8 cellular contexts compared by ENCODE assay signal in genomic region chr19:43463381-43464088, GRCh38. TPM values are rescaled to one million over a fixed set of nuclear protein-coding genes. Genes with fewer than 3 reads are reported as not detected.
DNase-seq lines count a peak whose midpoint lies in the region; ATAC-seq and TF ChIP-seq lines count a peak whose summit lies in the region.

No MANE protein-coding gene starts in this region.

- intact Hi-C loops in heart left ventricle (cut with DNase I) = loop anchor here in 8 of 10 donors (1.0 to 5.0 kb wide), 4 partner anchors 12 to 59 kb away; partner anchors contain the start of gene PHLDB3 (in 8 of the 8)

- no peaks in the 10 kb centered on the region for H3K36me3 ChIP-seq in adipocyte (ENCODE audit: control insufficient read depth, insufficient read depth, low read length, severe bottlenecking)
- H3K36me3 ChIP-seq in heart left ventricle = no peaks in the 10 kb centered on the region
- H3K36me3 ChIP-seq in tibial nerve = peaks cover 0 to 8% (median 0%) of the 10 kb centered on the region in 3 donors

- TF ChIP-seq POLR2A in heart left ventricle (IDR thresholded peaks at IDR 0.05) (no peak), tibial nerve (IDR thresholded peaks at IDR 0.05) (peak; percentile 9 to 70)

- peaks cover 24% of the 10 kb centered on the region for H3K27me3 Mint-ChIP-seq in HFFc6 (ENCODE audit: insufficient read depth)

- no peaks in the 10 kb centered on the region for H3K36me3 Mint-ChIP-seq in HFFc6 (ENCODE audit: low read depth)

- H3K4me1 Mint-ChIP-seq in HFFc6 (ENCODE audit: low read depth) = peaks cover 38% of the 10 kb centered on the region

- no peaks in the 10 kb centered on the region for H3K9me3 Mint-ChIP-seq in HFFc6

- H3K4me3 Mint-ChIP-seq in HFFc6 = peak overlapping the region; percentile 91

- DNase-seq in GM04504 (ENCODE audit: low read depth) = peak; percentile 67
- DNase-seq in HFFc6 = peak; percentile 61
- peak; percentile 96 for DNase-seq in NAMALWA (ENCODE audit: low spot score)
- DNase-seq in SW480 (ENCODE audit: low spot score) = peak; percentile 98
- peak; percentile 96 for DNase-seq in adipocyte (ENCODE audit: low read depth)
- DNase-seq in heart left ventricle = peak; percentile 96 to 98 (median 97)
- DNase-seq in pons (ENCODE audit: low spot score) = peak; percentile 90
- DNase-seq in tibial nerve (ENCODE audit: low spot score in 2 of 2) = peak; percentile 96 to 99

- peak overlapping the region; percentile 68 for H3K27ac Mint-ChIP-seq in HFFc6

- peak overlapping the region; percentile 84 for H3K4me3 ChIP-seq in adipocyte (ENCODE audit: low read length)
- peak overlapping the region; percentile 34 to 83 (median 68) for H3K4me3 ChIP-seq in heart left ventricle
- peak overlapping the region; percentile 50 to 80 (median 64) for H3K4me3 ChIP-seq in tibial nerve

- WGBS in heart left ventricle, 4 donors = 0 to 1% (median 1%) methylated on average over 24 to 54 of the region's 54 CpGs
- WGBS in tibial nerve, 2 donors = 0% methylated on average over 21 to 39 of the region's 54 CpGs

- TF ChIP-seq CTCF in HFFc6 (IDR thresholded peaks at IDR 0.05) (no peak), heart left ventricle (IDR thresholded peaks at IDR 0.05) (no peak), tibial nerve (IDR thresholded peaks at IDR 0.05) (peak in 1 of 5 experiments; percentile 14)

- peaks cover 5% of the 10 kb centered on the region for H3K27me3 ChIP-seq in adipocyte (replicated peaks; ENCODE audit: control insufficient read depth, insufficient read depth, low read length)
- H3K27me3 ChIP-seq in heart left ventricle = peaks cover 0 to 6% (median 0%) of the 10 kb centered on the region in 9 donors
- no peaks in the 10 kb centered on the region for H3K27me3 ChIP-seq in tibial nerve

- H3K9me3 ChIP-seq in adipocyte (ENCODE audit: control insufficient read depth, low read length) (peaks cover 4% of the 10 kb centered on the region), heart left ventricle (no peaks in the 10 kb centered on the region), tibial nerve (no peaks in the 10 kb centered on the region)

- H3K4me1 ChIP-seq in adipocyte (ENCODE audit: control insufficient read depth, insufficient read depth, low read length) (peaks cover 10% of the 10 kb centered on the region), heart left ventricle (peaks cover 0 to 21% (median 9%) of the 10 kb centered on the region in 12 donors), tibial nerve (peaks cover 0 to 22% (median 6%) of the 10 kb centered on the region in 4 donors)

- peak overlapping the region in 11 of 12 donors; percentile 71 to 92 (median 80) for H3K27ac ChIP-seq in heart left ventricle
- H3K27ac ChIP-seq in tibial nerve = peak overlapping the region; percentile 84 to 98 (median 92)

- peak; percentile 94 to 96 (median 95) for ATAC-seq in heart left ventricle

- peak overlapping the region; percentile 58 for H3K9ac ChIP-seq in adipocyte (ENCODE audit: low read length)

- peak in 1 of 2 donors; percentile 82 for TF ChIP-seq EP300 in tibial nerve (IDR thresholded peaks at IDR 0.05)

RNA-seq across cellular contexts. Expression of gene LYPD3, which starts 1.9 kb away (rescaled TPM):
- total RNA-seq in HFFc6 (2021; fragmentation: NEBNext Ultra II Directional; extraction: Animal tissue kit (Norgen Biotek cat#: 25700)) = under 1 TPM; 0.17 to 0.35 (median 0.22) TPM
- total RNA-seq in heart left ventricle = under 1 TPM in 5 of 9 donors, not detected in 4; 0.21 to 0.77 (median 0.37) TPM
- under 1 TPM; 0.08 to 0.46 TPM for polyA plus RNA-seq in heart left ventricle
- total RNA-seq in tibial nerve = under 1 TPM in 2 of 4 donors, not detected in 2; 0.42 to 0.44 TPM

RNA-seq across cellular contexts. Expression of gene PHLDB3, which starts 41.0 kb away (rescaled TPM):
- 10 to 100 TPM in 4 of 6 experiments, 1 to 10 TPM in 2; 7.5 to 12.5 (median 11.7) TPM for total RNA-seq in HFFc6 (2021; fragmentation: NEBNext Ultra II Directional; extraction: Animal tissue kit (Norgen Biotek cat#: 25700))
- 10 to 100 TPM in 1 of 9 donors, 1 to 10 TPM in 8; 2.4 to 11.6 (median 6.4) TPM for total RNA-seq in heart left ventricle
- polyA plus RNA-seq in heart left ventricle = 1 to 10 TPM; 4.3 to 5.7 TPM
- 10 to 100 TPM in 3 of 4 donors, 1 to 10 TPM in 1; 9.8 to 25.5 (median 16.3) TPM for total RNA-seq in tibial nerve

RNA-seq across cellular contexts. Expression of gene TEX101, which starts 48.8 kb away (rescaled TPM):
- not detected for total RNA-seq in HFFc6 (2021; fragmentation: NEBNext Ultra II Directional; extraction: Animal tissue kit (Norgen Biotek cat#: 25700))
- total RNA-seq in heart left ventricle (not detected), tibial nerve (not detected)
- polyA plus RNA-seq in heart left ventricle = not detected

Comparison
In these comparisons a context has a peak if more than half of its experiments do, and no peak if none do; other contexts are left out.
1. Peak in every context shown above with its lines: DNase-seq, ATAC-seq, H3K4me3 ChIP-seq and H3K27ac ChIP-seq.
2. POLR2A ChIP-seq: peak in tibial nerve (2 of 2); none in heart left ventricle (0 of 2).